8 cellular contexts compared by ENCODE assay signal in genomic region chr5:88140396-88140862, GRCh38.
DNase-seq lines count a peak whose midpoint lies in the region; ATAC-seq and TF ChIP-seq lines count a peak whose summit lies in the region.

No MANE protein-coding gene starts in this region.

- H3K27me3 ChIP-seq in H9 (ENCODE audit: insufficient read depth, low read length) (peaks cover 41% of the 10 kb centered on the region), adrenal gland (no peaks in the 10 kb centered on the region), iPS-18a (ENCODE audit: control insufficient read depth, insufficient read depth, low read length) (peaks cover 62% of the 10 kb centered on the region), skeletal muscle satellite cell (ENCODE audit: control insufficient read depth, insufficient read depth, low read length) (peaks cover 67% of the 10 kb centered on the region)

- intact Hi-C loops in adrenal gland (cut with DNase I) = loop anchor here in 1 of 2 donors (5.0 kb wide), 1 partner anchor 537 kb away; no protein-coding TSS in a partner anchor

- H4K8ac ChIP-seq in H9 (replicated peaks; ENCODE audit: insufficient read length, low read depth, low read length) = no peak overlapping the region

- H3K27me3 Mint-ChIP-seq in H9 (ENCODE audit: low read depth) = peaks cover 5% of the 10 kb centered on the region; the same call in 1 of the 2 replicates

- no peak overlapping the region for H2AK5ac ChIP-seq in H9 (ENCODE audit: insufficient read length, low read length)

- H3K9ac ChIP-seq in H9 (ENCODE audit: extremely low read depth, insufficient read length, low read length) (peak overlapping the region; percentile 36), iPS-18a (ENCODE audit: low read length) (peak overlapping the region; percentile 16), skeletal muscle satellite cell (ENCODE audit: low read depth, low read length) (peak overlapping the region; percentile 60)

- no peak overlapping the region for H3T11ph ChIP-seq in H9 (ENCODE audit: low read length)

- H2BK5ac ChIP-seq in H9 (ENCODE audit: insufficient read length, low read length) = no peak overlapping the region

- no peak overlapping the region for H2BK120ac ChIP-seq in H9 (ENCODE audit: low read depth, low read length, poor library complexity, severe bottlenecking)

- no peaks in the 10 kb centered on the region for H3K9me3 ChIP-seq in H9 (ENCODE audit: control insufficient read depth, low read depth, low read length)
- H3K9me3 ChIP-seq in adrenal gland (replicated peaks in 1 of 3) = no peaks in the 10 kb centered on the region
- H3K9me3 ChIP-seq in iPS-18a (ENCODE audit: control insufficient read depth, low read depth, low read length) = no peaks in the 10 kb centered on the region
- H3K9me3 ChIP-seq in skeletal muscle satellite cell (replicated peaks; ENCODE audit: low read length) = no peaks in the 10 kb centered on the region

- peak overlapping the region; percentile 65 for H2AFZ ChIP-seq in H9 (ENCODE audit: low read length)

- no peaks in the 10 kb centered on the region for H4K20me1 ChIP-seq in H9 (ENCODE audit: control insufficient read depth, insufficient read depth, insufficient read length)

- no peaks in the 10 kb centered on the region; a peak in 2 of 5 replicates for H3K9me3 Mint-ChIP-seq in H9

- H3K56ac ChIP-seq in H9 (ENCODE audit: insufficient read length, low read depth, low read length) = no peak overlapping the region

- peak; percentile 91 for DNase-seq in H9
- peak in 2 of 7 donors; percentile 51 to 54 for DNase-seq in adrenal gland
- no peak for DNase-seq in AG08396 (ENCODE audit: low spot score)
- no peak for DNase-seq in T-helper 9 cell

- H4K5ac ChIP-seq in H9 (ENCODE audit: insufficient read length, low read depth, low read length) = no peak overlapping the region

- no peaks in the 10 kb centered on the region for H3K79me1 ChIP-seq in H9 (ENCODE audit: insufficient read depth, low read depth, low read length, poor library complexity, severe bottlenecking)

- no peak overlapping the region for H3K27ac ChIP-seq in H9 (ENCODE audit: insufficient read length, low read depth, low read length)
- peak overlapping the region in 4 of 5 donors; percentile 70 to 86 (median 79) for H3K27ac ChIP-seq in adrenal gland
- H3K27ac ChIP-seq in iPS-18a (ENCODE audit: low read length) = no peak overlapping the region

- H3K4me1 ChIP-seq in H9 (ENCODE audit: insufficient read depth, low read length) (peaks cover 4% of the 10 kb centered on the region; the same call in 1 of the 2 replicates), adrenal gland (replicated peaks in 1 of 2) (peaks cover 0 to 16% of the 10 kb centered on the region in 2 donors), iPS-18a (ENCODE audit: control insufficient read depth, low read depth, low read length) (peaks cover 35% of the 10 kb centered on the region), skeletal muscle satellite cell (ENCODE audit: control insufficient read depth, insufficient read depth, low read length) (peaks cover 26% of the 10 kb centered on the region)

- H3K4me2 ChIP-seq in H9 (ENCODE audit: insufficient read depth, insufficient read length, low read length) (peak overlapping the region; percentile 98), skeletal muscle satellite cell (ENCODE audit: low read length) (peak overlapping the region; percentile 100)

- WGBS in H9 (ENCODE audit: extremely low coverage, insufficient read length, low lambda C conversion rate) = no CpG with 5 or more reads among the region's 16 CpGs
- 3 to 4% (median 3%) methylated on average over 16 of the region's 16 CpGs for WGBS in adrenal gland, 4 donors

- H2BK20ac ChIP-seq in H9 (ENCODE audit: low read depth, low read length, poor library complexity, severe bottlenecking) = no peak overlapping the region

- no peaks in the 10 kb centered on the region for H3K36me3 ChIP-seq in adrenal gland (replicated peaks in 1 of 2)
- H3K36me3 ChIP-seq in iPS-18a (ENCODE audit: control insufficient read depth, low read depth, low read length) = no peaks in the 10 kb centered on the region
- no peaks in the 10 kb centered on the region for H3K36me3 ChIP-seq in skeletal muscle satellite cell (ENCODE audit: insufficient read depth, low read length)

- peaks cover 15% of the 10 kb centered on the region for H3K23me2 ChIP-seq in H9 (ENCODE audit: insufficient read length, low read depth, low read length, poor library complexity, severe bottlenecking)

- H3K4me3 ChIP-seq in adrenal gland = peak overlapping the region in 2 of 4 donors; percentile 25 to 61
- peak overlapping the region; percentile 87 for H3K4me3 ChIP-seq in iPS-18a (ENCODE audit: low read length)
- H3K4me3 ChIP-seq in skeletal muscle satellite cell (ENCODE audit: low read length) = peak overlapping the region; percentile 79

- H3K4me3 Mint-ChIP-seq in H9 = no peak overlapping the region

- H3K79me2 ChIP-seq in H9 (ENCODE audit: insufficient read depth, low read length) = no peaks in the 10 kb centered on the region

- H2BK12ac ChIP-seq in H9 (ENCODE audit: insufficient read length, low read depth, low read length) = no peak overlapping the region

- peaks cover 0 to 14% of the 10 kb centered on the region in 2 experiments; a peak in 3 of 4 replicates for H3K4me1 Mint-ChIP-seq in H9

- no peak overlapping the region for H3K18ac ChIP-seq in H9 (ENCODE audit: insufficient read length, low read depth, low read length)

- no peak overlapping the region for H3K14ac ChIP-seq in H9 (ENCODE audit: insufficient read depth, low read length)

- no peak overlapping the region for H3K23ac ChIP-seq in H9 (ENCODE audit: insufficient read length, low read depth, low read length)

- H3K36me3 Mint-ChIP-seq in H9 (ENCODE audit: insufficient read depth in 1 of 3, low read depth in 3 of 3) = no peaks in the 10 kb centered on the region

- no peak overlapping the region for H3K4ac ChIP-seq in H9 (ENCODE audit: low read depth, low read length)

- H3K27ac Mint-ChIP-seq in H9 = no peak overlapping the region

- ATAC-seq in HG03460 (IDR thresholded peaks at IDR 0.05; ENCODE audit: unreplicated experiment) (no peak), GM21528 (IDR thresholded peaks at IDR 0.05; ENCODE audit: low FRiP score, unreplicated experiment) (no peak)

- TF ChIP-seq CTCF in H9 (conservative IDR thresholded peaks at IDR 0.05) = no peak
- no peak for TF ChIP-seq CTCF in adrenal gland (IDR thresholded peaks at IDR 0.05)

- no peak overlapping the region for H4K91ac ChIP-seq in H9 (ENCODE audit: insufficient read length, low read depth, low read length)

- no peak for TF ChIP-seq POLR2A in adrenal gland (IDR thresholded peaks at IDR 0.05)

- no peak overlapping the region for H2BK15ac ChIP-seq in H9 (ENCODE audit: low read depth, low read length)

Comparison
In these comparisons a context has a peak if more than half of its experiments do, and no peak if none do; other contexts are left out.
1. H3K27ac ChIP-seq: peak in adrenal gland (4 of 5); none in H9 (single experiment) and iPS-18a (single experiment).
2. Peak in every context shown above with its lines, with median percentiles within 50 percentile points of each other: H3K9ac ChIP-seq.